In genomic region chr22:42958937-42959336, GRCh38 we compare ENCODE assay signal across 12 cellular contexts. TPM values are rescaled to one million over a fixed set of nuclear protein-coding genes. Genes with fewer than 3 reads are reported as not detected.
DNase-seq lines count a peak whose midpoint lies in the region; ATAC-seq and TF ChIP-seq lines count a peak whose summit lies in the region.
"Had no signal": no experiment of that assay in that cellular context is flagged by ENCODE, and none has a peak within 500 bp of the region (broad histone marks: within the 10 kb centered on the region; RNA-seq: fewer than 3 reads in every experiment).

No MANE protein-coding gene starts in this region.

- no peaks in the 10 kb centered on the region for H3K27me3 Mint-ChIP-seq in chondrocyte (ENCODE audit: low read depth)
- H3K27me3 Mint-ChIP-seq: naive B cell had no signal

- peaks cover 6% of the 10 kb centered on the region for H3K9me3 Mint-ChIP-seq in chondrocyte (ENCODE audit: low read depth)

- peak overlapping the region; percentile 75 for H3K4me3 Mint-ChIP-seq in chondrocyte (ENCODE audit: unreplicated experiment)

- 65 to 66% methylated on average over 6 of the region's 6 CpGs for WGBS in heart right ventricle, 2 donors

- H3K4me1 Mint-ChIP-seq in chondrocyte (ENCODE audit: low read depth), result peaks cover 75% of the 10 kb centered on the region

- H3K36me3 ChIP-seq in heart right ventricle (peaks cover 0 to 8% (median 0%) of the 10 kb centered on the region in 9 donors), muscle layer of duodenum (ENCODE audit: control insufficient read depth in 1 of 2, insufficient read depth in 2 of 2, low read length in 2 of 2) (no peaks in the 10 kb centered on the region), upper lobe of right lung (no peaks in the 10 kb centered on the region)
- no peaks in the 10 kb centered on the region for H3K36me3 ChIP-seq in effector memory CD4-positive, alpha-beta T cell (ENCODE audit: control insufficient read depth, insufficient read depth, low read length)

- in situ Hi-C loops in G401 (cut with HindIII; ENCODE audit: low sequenced_read_pairs), result no loop called here

- peaks cover 2% of the 10 kb centered on the region for H3K36me3 Mint-ChIP-seq in chondrocyte (ENCODE audit: low read depth)

- H3K4me3 ChIP-seq in heart right ventricle (peak overlapping the region in 9 of 10 donors; percentile 23 to 57 (median 50)), muscle layer of duodenum (ENCODE audit: low read depth in 1 of 2, low read length in 2 of 2) (peak overlapping the region; percentile 7 to 45), upper lobe of right lung (peak overlapping the region; percentile 33)
- H3K4me3 ChIP-seq in effector memory CD4-positive, alpha-beta T cell (ENCODE audit: insufficient read depth, low read depth, low read length, poor library complexity, severe bottlenecking), result no peak overlapping the region

- peak overlapping the region; percentile 99 for H3K27ac Mint-ChIP-seq in chondrocyte (ENCODE audit: unreplicated experiment)

- H3K4me1 ChIP-seq in heart right ventricle (peaks cover 16 to 77% (median 58%) of the 10 kb centered on the region in 9 donors), muscle layer of duodenum (ENCODE audit: control insufficient read depth in 1 of 2, insufficient read depth in 2 of 2, low read length in 2 of 2) (peaks cover 30 to 44% of the 10 kb centered on the region in 2 donors), upper lobe of right lung (peaks cover 57% of the 10 kb centered on the region)
- peaks cover 5% of the 10 kb centered on the region for H3K4me1 ChIP-seq in effector memory CD4-positive, alpha-beta T cell (ENCODE audit: control insufficient read depth, insufficient read depth, low read length, poor library complexity, severe bottlenecking)

- ATAC-seq in heart right ventricle (no peak), left ventricle myocardium superior (no peak), upper lobe of right lung (no peak)

- no peaks in the 10 kb centered on the region for H3K27me3 ChIP-seq in heart right ventricle
- H3K27me3 ChIP-seq in muscle layer of duodenum (ENCODE audit: low read depth, low read length), result no peaks in the 10 kb centered on the region
- H3K27me3 ChIP-seq in upper lobe of right lung, result no peaks in the 10 kb centered on the region
- H3K27me3 ChIP-seq in effector memory CD4-positive, alpha-beta T cell (replicated peaks; ENCODE audit: control insufficient read depth, insufficient read depth, low read length, poor library complexity, severe bottlenecking), result no peaks in the 10 kb centered on the region
- H3K27me3 ChIP-seq: BLaER1 treated with 17β-estradiol and CSF1 and Interleukin-3, amounts not matched to agents 10 nM and 100 nM had no signal

- peak overlapping the region; percentile 14 to 81 (median 67) for H3K27ac ChIP-seq in heart right ventricle
- peak overlapping the region; percentile 59 for H3K27ac ChIP-seq in muscle layer of duodenum (ENCODE audit: low read length)
- H3K27ac ChIP-seq in upper lobe of right lung, result peak overlapping the region; percentile 76
- H3K27ac ChIP-seq in effector memory CD4-positive, alpha-beta T cell (ENCODE audit: insufficient read depth, low read length, poor library complexity, severe bottlenecking), result no peak overlapping the region

- DNase-seq in heart right ventricle, result no peak
- no peak for DNase-seq in left ventricle myocardium superior
- DNase-seq in chondrocyte (ENCODE audit: low spot score), result no peak
- DNase-seq in upper lobe of right lung, result no peak
- no peak for DNase-seq in G401 (ENCODE audit: low spot score)
- DNase-seq in effector memory CD4-positive, alpha-beta T cell, result no peak
- DNase-seq in stimulated activated CD4-positive, alpha-beta T cell treated with anti-CD3 and anti-CD28 coated beads, Interleukin-4, amount 100 ng/mL, for 4 hours, result no peak
- DNase-seq: naive B cell; NCI-H774; stimulated activated CD4-positive, alpha-beta T cell treated with anti-CD3 and anti-CD28 coated beads, Interleukin-2, amount 100 ng/mL, for 48 hours had no signal

- intact Hi-C loops in heart right ventricle (cut with DNase I) (loop anchor here in 3 of 10 donors (5.0 to 10.0 kb wide), 2 partner anchors 37 to 56 kb away; partner anchors contain the start of gene PACSIN2 (in 2 of the 3)), left ventricle myocardium superior (cut with micrococcal nuclease) (no loop called here), upper lobe of right lung (cut with DNase I) (no loop called here)

- no peaks in the 10 kb centered on the region for H3K9me3 ChIP-seq in heart right ventricle
- no peaks in the 10 kb centered on the region for H3K9me3 ChIP-seq in muscle layer of duodenum (ENCODE audit: control insufficient read depth in 1 of 2, low read length in 2 of 2)
- no peaks in the 10 kb centered on the region for H3K9me3 ChIP-seq in upper lobe of right lung
- no peaks in the 10 kb centered on the region for H3K9me3 ChIP-seq in effector memory CD4-positive, alpha-beta T cell (ENCODE audit: control insufficient read depth, low read length)

- TF ChIP-seq CTCF in heart right ventricle (IDR thresholded peaks at IDR 0.05) (no peak), chondrocyte (IDR thresholded peaks at IDR 0.05) (no peak), upper lobe of right lung (IDR thresholded peaks at IDR 0.05) (no peak)

RNA-seq across cellular contexts. Expression of gene PACSIN2, which starts 56.0 kb away (rescaled TPM):
- total RNA-seq in heart right ventricle (10 to 100 TPM; 45.0 to 69.7 (median 57.8) TPM), left ventricle myocardium superior (63.8 TPM), chondrocyte (58.9 to 93.4 TPM (median 82.1 TPM) in 3 replicates), upper lobe of right lung (128 TPM)
- 10 to 100 TPM; 24.3 to 41.7 TPM for polyA plus RNA-seq in heart right ventricle
- 58.8 and 72.5 TPM in 2 replicates for total RNA-seq in G401 (2014; rRNA removed; shearing (Covaris generic))
